Comparison of ENCODE assay signal across 10 cellular contexts in the genomic region with DNA sequence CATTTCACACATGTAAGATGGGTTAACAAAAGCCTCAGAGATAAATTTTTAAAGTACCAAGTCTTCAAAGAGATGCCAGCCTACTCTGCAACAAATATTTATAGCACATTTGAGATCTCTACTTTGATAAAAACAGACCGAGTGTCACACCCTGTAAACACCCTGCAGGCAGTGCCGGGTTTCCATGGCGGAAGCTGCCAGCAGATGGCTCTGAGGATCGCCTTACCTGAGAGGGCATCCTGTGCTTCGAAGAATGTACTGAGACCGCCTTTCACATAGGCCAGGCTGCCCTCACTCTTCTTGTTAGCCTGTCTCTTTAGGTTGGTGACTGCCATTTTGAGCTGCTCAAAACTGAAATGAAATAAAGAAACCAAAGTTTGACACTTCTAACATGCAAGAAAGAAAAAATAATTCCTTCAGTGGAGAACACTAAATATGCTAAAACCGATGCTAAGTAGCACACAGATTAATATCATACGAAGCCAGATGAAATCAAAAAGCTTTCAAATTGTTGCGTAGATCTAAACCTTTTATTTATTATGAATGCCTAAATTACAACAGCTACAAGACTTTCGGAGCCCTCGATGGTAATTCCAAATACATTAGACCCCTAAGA. TPM values are rescaled to one million over a fixed set of nuclear protein-coding genes. Genes with fewer than 3 reads are reported as not detected.
DNase-seq lines count a peak whose midpoint lies in the region; ATAC-seq and TF ChIP-seq lines count a peak whose summit lies in the region.
"Had no signal": no experiment of that assay in that cellular context is flagged by ENCODE, and none has a peak within 500 bp of the region (broad histone marks: within the 10 kb centered on the region; RNA-seq: fewer than 3 reads in every experiment).

No MANE protein-coding gene starts in this region.

- no peaks in the 10 kb centered on the region for H3K4me1 ChIP-seq in parathyroid adenoma

- no peak overlapping the region for H3K4me2 ChIP-seq in parathyroid adenoma (ENCODE audit: low read length)

- H3K4me3 ChIP-seq in LNCaP clone FGC (ENCODE audit: low read depth, low read length) (no peak overlapping the region), brain microvascular endothelial cell (ENCODE audit: low read depth, low read length) (no peak overlapping the region), parathyroid adenoma (ENCODE audit: low read depth, low read length) (no peak overlapping the region)

- H3K36me3 ChIP-seq in brain microvascular endothelial cell (replicated peaks): peaks cover 10% of the 10 kb centered on the region
- no peaks in the 10 kb centered on the region for H3K36me3 ChIP-seq in parathyroid adenoma (ENCODE audit: control insufficient read depth, insufficient read depth, low read length)

- DNase-seq in NCI-H82 (lab: John Stamatoyannopoulos, UW) (peak; percentile 60), NCI-H82 treated with DMSO at 0.1 percent for 48 hours (lab: John Stamatoyannopoulos, UW; ENCODE audit: unreplicated experiment) (no peak), LNCaP clone FGC (ENCODE audit: low read depth) (peak; percentile 77), brain microvascular endothelial cell (no peak), ureter (ENCODE audit: low spot score) (no peak)
- DNase-seq in stimulated activated CD4-positive, alpha-beta T cell treated with anti-CD3 and anti-CD28 coated beads, Interleukin-4, amount 100 ng/mL, for 4 hours: no peak
- DNase-seq: hypothalamus, IMR-90 had no signal

- H3K27me3 ChIP-seq in brain microvascular endothelial cell (replicated peaks) (no peaks in the 10 kb centered on the region), parathyroid adenoma (ENCODE audit: control insufficient read depth, insufficient read depth, low read length) (no peaks in the 10 kb centered on the region)

- H3K79me2 ChIP-seq in parathyroid adenoma: no peaks in the 10 kb centered on the region

- H2AFZ ChIP-seq in parathyroid adenoma: no peak overlapping the region

- ATAC-seq in GM19324 (IDR thresholded peaks at IDR 0.05; ENCODE audit: low FRiP score, unreplicated experiment): no peak

- peak; percentile 81 for TF ChIP-seq CTCF in LNCaP clone FGC (IDR thresholded peaks at IDR 0.05; ENCODE audit: control insufficient read depth, extremely low read depth, insufficient read depth)
- TF ChIP-seq CTCF in brain microvascular endothelial cell (IDR thresholded peaks at IDR 0.05; ENCODE audit: low read depth, low read length, missing control alignments): peak; percentile 38
- peak; percentile 46 for TF ChIP-seq CTCF in parathyroid adenoma (IDR thresholded peaks at IDR 0.05)

- H3K9me3 ChIP-seq in parathyroid adenoma (ENCODE audit: control insufficient read depth, low read length): no peaks in the 10 kb centered on the region

- in situ Hi-C loops in brain microvascular endothelial cell (cut with HindIII; ENCODE audit: low pct_ligation_motif_present, low sequenced_read_pairs): no loop called here

- H3K27ac ChIP-seq in brain microvascular endothelial cell: no peak overlapping the region
- H3K27ac ChIP-seq in parathyroid adenoma: no peak overlapping the region

- no peak overlapping the region for H3K9ac ChIP-seq in parathyroid adenoma

RNA-seq across cellular contexts. Expression of a gene that starts 39.3 kb away (rescaled TPM):
- 1.9 TPM for total RNA-seq in ureter

Comparison
In these comparisons a context has a peak if more than half of its experiments do, and no peak if none do; other contexts are left out.
1. DNase-seq: peak in NCI-H82 (single experiment) and LNCaP clone FGC (single experiment); none in NCI-H82 treated with DMSO at 0.1 percent for 48 hours (single experiment), brain microvascular endothelial cell (single experiment), stimulated activated CD4-positive, alpha-beta T cell treated with anti-CD3 and anti-CD28 coated beads, Interleukin-4, amount 100 ng/mL, for 4 hours (0 of 2) and ureter (single experiment).
2. Peak in every context shown above with its lines, with median percentiles within 50 percentile points of each other: CTCF ChIP-seq.